ENCODE assay signal across 9 cellular contexts in the genomic region with DNA sequence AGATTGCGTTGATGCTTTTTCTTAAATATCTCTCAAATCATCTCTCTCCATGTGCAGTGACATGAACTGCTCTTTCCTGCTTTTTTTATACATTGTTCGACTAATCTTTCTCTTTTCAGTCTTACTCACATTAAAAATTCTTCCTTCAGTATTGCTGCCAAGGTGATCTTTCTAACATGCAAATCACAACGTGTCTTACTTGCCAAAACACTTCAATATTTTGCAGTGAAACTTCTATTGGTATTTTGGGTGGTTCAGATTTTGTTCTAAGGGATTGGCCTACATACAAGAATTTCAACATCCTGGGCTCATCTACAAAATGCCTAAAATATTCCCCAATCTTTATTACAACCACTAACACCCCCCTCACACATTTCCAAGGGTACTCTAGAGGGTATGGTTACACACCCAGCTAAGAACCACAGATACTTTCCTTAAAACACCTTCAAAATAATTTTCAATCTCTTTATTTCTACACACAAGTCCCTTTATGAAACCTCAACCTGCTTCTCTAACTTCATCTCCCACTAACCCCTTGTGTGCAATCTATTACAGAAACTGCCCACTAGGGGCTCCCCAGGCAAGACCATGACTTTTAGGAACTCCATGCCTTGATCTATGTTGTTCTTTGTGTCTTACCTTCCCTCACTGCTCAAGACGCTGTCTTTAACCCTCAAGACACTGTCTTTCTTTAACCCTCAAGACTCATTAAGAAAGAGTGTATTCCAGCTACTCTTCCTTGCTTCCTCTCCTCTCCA. TPM values are rescaled to one million over a fixed set of nuclear protein-coding genes. Genes with fewer than 3 reads are reported as not detected.
DNase-seq lines count a peak whose midpoint lies in the region; ATAC-seq and TF ChIP-seq lines count a peak whose summit lies in the region.
"Had no signal": no experiment of that assay in that cellular context is flagged by ENCODE, and none has a peak within 500 bp of the region (broad histone marks: within the 10 kb centered on the region; RNA-seq: fewer than 3 reads in every experiment).

No MANE protein-coding gene starts in this region.

- peaks cover 59% of the 10 kb centered on the region for H3K4me1 ChIP-seq in adipocyte (ENCODE audit: control insufficient read depth, insufficient read depth, low read length)
- H3K4me1 ChIP-seq in naive thymus-derived CD4-positive, alpha-beta T cell (ENCODE audit: control insufficient read depth in 2 of 2, insufficient read depth in 2 of 2, low read length in 2 of 2): no peaks in the 10 kb centered on the region
- H3K4me1 ChIP-seq: right atrium auricular region had no signal

- no peak overlapping the region for H3K27ac ChIP-seq in naive thymus-derived CD4-positive, alpha-beta T cell (ENCODE audit: low read depth, low read length)

- no peaks in the 10 kb centered on the region for H3K9me3 ChIP-seq in adipocyte (ENCODE audit: control insufficient read depth, low read length)
- H3K9me3 ChIP-seq in naive thymus-derived CD4-positive, alpha-beta T cell (ENCODE audit: control insufficient read depth in 2 of 3, low read length in 3 of 3): no peaks in the 10 kb centered on the region
- H3K9me3 ChIP-seq: right atrium auricular region had no signal

- peak overlapping the region; percentile 61 for H3K9ac ChIP-seq in adipocyte (ENCODE audit: low read length)

- H3K9me3 Mint-ChIP-seq in osteocyte (ENCODE audit: unreplicated experiment): no peaks in the 10 kb centered on the region
- H3K9me3 Mint-ChIP-seq in naive thymus-derived CD4-positive, alpha-beta T cell: no peaks in the 10 kb centered on the region

- H3K4me3 ChIP-seq in adipocyte (ENCODE audit: low read length): peak overlapping the region; percentile 30
- H3K4me3 ChIP-seq in naive thymus-derived CD4-positive, alpha-beta T cell (ENCODE audit: low read length): no peak overlapping the region
- H3K4me3 ChIP-seq: right atrium auricular region had no signal

- H3K27ac Mint-ChIP-seq in osteocyte (ENCODE audit: unreplicated experiment): peak overlapping the region; percentile 35
- no peak overlapping the region for H3K27ac Mint-ChIP-seq in naive thymus-derived CD4-positive, alpha-beta T cell

- intact Hi-C loops in naive thymus-derived CD4-positive, alpha-beta T cell (cut with micrococcal nuclease): no loop called here

- H3K27me3 Mint-ChIP-seq in osteocyte (ENCODE audit: unreplicated experiment): no peaks in the 10 kb centered on the region
- H3K27me3 Mint-ChIP-seq in naive thymus-derived CD4-positive, alpha-beta T cell: peaks cover 0 to 8% (median 0%) of the 10 kb centered on the region in 5 donors

- H3K4me3 Mint-ChIP-seq in osteocyte (ENCODE audit: unreplicated experiment): no peak overlapping the region
- no peak overlapping the region for H3K4me3 Mint-ChIP-seq in naive thymus-derived CD4-positive, alpha-beta T cell

- POLR2A ChIA-PET in naive thymus-derived CD4-positive, alpha-beta T cell (lab: Charles Lee): no interaction called here

- peaks cover 42% of the 10 kb centered on the region for H3K4me1 Mint-ChIP-seq in osteocyte (ENCODE audit: unreplicated experiment)
- no peaks in the 10 kb centered on the region for H3K4me1 Mint-ChIP-seq in naive thymus-derived CD4-positive, alpha-beta T cell

- CTCF ChIA-PET in naive thymus-derived CD4-positive, alpha-beta T cell (lab: Charles Lee): no interaction called here

- H3K36me3 ChIP-seq in adipocyte (ENCODE audit: control insufficient read depth, insufficient read depth, low read length, severe bottlenecking): no peaks in the 10 kb centered on the region
- no peaks in the 10 kb centered on the region for H3K36me3 ChIP-seq in naive thymus-derived CD4-positive, alpha-beta T cell (ENCODE audit: control insufficient read depth in 2 of 3, insufficient read depth in 3 of 3, low read length in 3 of 3)
- H3K36me3 ChIP-seq: right atrium auricular region had no signal

- peaks cover 20% of the 10 kb centered on the region for H3K36me3 Mint-ChIP-seq in osteocyte (ENCODE audit: unreplicated experiment)
- no peaks in the 10 kb centered on the region for H3K36me3 Mint-ChIP-seq in naive thymus-derived CD4-positive, alpha-beta T cell

- H3K27me3 ChIP-seq in adipocyte (replicated peaks; ENCODE audit: control insufficient read depth, insufficient read depth, low read length): no peaks in the 10 kb centered on the region
- H3K27me3 ChIP-seq in naive thymus-derived CD4-positive, alpha-beta T cell (ENCODE audit: control insufficient read depth in 2 of 2, insufficient read depth in 2 of 2, low read length in 2 of 2): no peaks in the 10 kb centered on the region
- H3K27me3 ChIP-seq: right atrium auricular region had no signal

- peak; percentile 54 for TF ChIP-seq CTCF in osteocyte (IDR thresholded peaks at IDR 0.05)

- DNase-seq in adipocyte (ENCODE audit: low read depth): peak; percentile 62
- no peak for DNase-seq in osteocyte (ENCODE audit: extremely low spot score, unreplicated experiment)
- DNase-seq in amygdala (lab: John Stamatoyannopoulos, UW): no peak
- no peak for DNase-seq in KG1 (lab: John Stamatoyannopoulos, UW)
- no peak for DNase-seq in naive thymus-derived CD4-positive, alpha-beta T cell
- DNase-seq in UCSD-AML1 (lab: John Stamatoyannopoulos, UW; ENCODE audit: unreplicated experiment): no peak

- ATAC-seq in GM18511 (IDR thresholded peaks at IDR 0.05; ENCODE audit: unreplicated experiment) (peak; percentile 74), HG02938 (IDR thresholded peaks at IDR 0.05; ENCODE audit: unreplicated experiment) (peak; percentile 61)
- no peak for ATAC-seq in naive thymus-derived CD4-positive, alpha-beta T cell

RNA-seq across cellular contexts. Expression of a gene that starts 50.9 kb away (rescaled TPM):
- 7,546 and 8,171 TPM in 2 replicates for total RNA-seq in osteocyte
- under 1 TPM in 1 of 5 experiments, not detected in 4; 0.27 TPM for total RNA-seq in naive thymus-derived CD4-positive, alpha-beta T cell
- not detected for polyA plus RNA-seq in naive thymus-derived CD4-positive, alpha-beta T cell

Comparison
In these comparisons a context has a peak if more than half of its experiments do, and no peak if none do; other contexts are left out.
1. RNA of a gene that starts 50.9 kb away (total RNA-seq): 7,546 to 8,171 TPM in osteocyte; 0.27 TPM in naive thymus-derived CD4-positive, alpha-beta T cell; every median in the first group is over 1,000 times any median in the second.